In genomic region chr1:30722175-30722537, GRCh38 we compare ENCODE assay signal across 21 cellular contexts. TPM values are rescaled to one million over a fixed set of nuclear protein-coding genes. Genes with fewer than 3 reads are reported as not detected.
DNase-seq lines count a peak whose midpoint lies in the region; ATAC-seq, FAIRE-seq and TF ChIP-seq lines count a peak whose summit lies in the region.
"Had no signal": no experiment of that assay in that cellular context is flagged by ENCODE, and none has a peak within 500 bp of the region (broad histone marks: within the 10 kb centered on the region; RNA-seq: fewer than 3 reads in every experiment).

No MANE protein-coding gene starts in this region.

- H3K4me2 ChIP-seq in SK-N-SH (no peak overlapping the region), H1 (ENCODE audit: insufficient read depth in 1 of 2, low read depth in 2 of 2, low read length in 2 of 2) (no peak overlapping the region)

- no peak overlapping the region for H2BK5ac ChIP-seq in H1 (ENCODE audit: low read depth, low read length)

- no peak overlapping the region for H3K14ac ChIP-seq in H1 (ENCODE audit: insufficient read length)

- H3F3A ChIP-seq in SK-N-SH (replicated peaks; ENCODE audit: insufficient read depth): peaks cover 11% of the 10 kb centered on the region

- H4K5ac ChIP-seq in H1 (ENCODE audit: insufficient read length, low read depth, low read length): no peak overlapping the region

- WGBS in SK-N-SH (ENCODE audit: low lambda C conversion rate): no CpG with 5 or more reads among the region's 5 CpGs
- 94% methylated on average over 5 of the region's 5 CpGs; no CpG with 5 or more reads in 1 of the 2 experiments for WGBS in H1 (ENCODE audit: extremely low coverage in 1 of 2, insufficient coverage in 1 of 2, insufficient read length in 1 of 2, insufficient replicate concordance in 2 of 2, low coverage in 1 of 2, low lambda C conversion rate in 2 of 2, missing lambda C conversion rate in 1 of 2), 2 experiments

- peaks cover 0 to 9% of the 10 kb centered on the region in 2 experiments for H3K36me3 ChIP-seq in SK-N-SH (replicated peaks in 1 of 2; ENCODE audit: control insufficient read depth in 1 of 2, insufficient read depth in 2 of 2, low read length in 1 of 2)
- H3K36me3 ChIP-seq in H1 (ENCODE audit: control insufficient read depth in 2 of 4, insufficient read depth in 4 of 4, low read length in 3 of 4): no peaks in the 10 kb centered on the region

- H3K27ac ChIP-seq in SK-N-SH (ENCODE audit: low read depth in 2 of 2, low read length in 1 of 2) (no peak overlapping the region), H1 (ENCODE audit: low read depth, low read length) (no peak overlapping the region), substantia nigra (ENCODE audit: low read depth, low read length, poor library complexity, severe bottlenecking) (peak overlapping the region; percentile 68)
- H3K27ac ChIP-seq: ascending aorta, heart left ventricle, pancreas had no signal

- H3K9ac ChIP-seq in SK-N-SH (no peak overlapping the region), H1 (replicated peaks in 1 of 4; ENCODE audit: extremely low read depth in 1 of 4, low read depth in 3 of 4, low read length in 3 of 4) (no peak overlapping the region)

- H3K56ac ChIP-seq in H1 (replicated peaks; ENCODE audit: insufficient read length, low read depth, low read length): no peak overlapping the region

- no peaks in the 10 kb centered on the region for H3K9me2 ChIP-seq in SK-N-SH

- H3K79me2 ChIP-seq in SK-N-SH (ENCODE audit: insufficient read depth) (no peaks in the 10 kb centered on the region), H1 (ENCODE audit: control insufficient read depth in 1 of 2, insufficient read depth in 2 of 2, low read length in 2 of 2) (no peaks in the 10 kb centered on the region)

- H3K23me2 ChIP-seq in H1 (ENCODE audit: low read depth, low read length): peaks cover 6% of the 10 kb centered on the region; the same call in 1 of the 2 replicates

- no peak for TF ChIP-seq RAD21 in SK-N-SH (IDR thresholded peaks at IDR 0.05; ENCODE audit: low read length)
- no peak for TF ChIP-seq RAD21 in H1 (IDR thresholded peaks at IDR 0.05 in 1 of 2, conservative IDR thresholded peaks at IDR 0.05 in 1 of 2; ENCODE audit: low read depth in 2 of 2, low read length in 2 of 2)

- TF ChIP-seq CTCF in SK-N-SH (IDR thresholded peaks at IDR 0.05) (no peak), H1 (IDR thresholded peaks at IDR 0.05; ENCODE audit: control extremely low read depth in 1 of 3, insufficient read depth in 1 of 3, low read depth in 1 of 3, low read length in 3 of 3) (no peak)

- H3K18ac ChIP-seq in H1 (ENCODE audit: extremely low read depth, low read length): no peak overlapping the region

- FAIRE-seq in H1 (lab: Jason Lieb, UNC): no peak
- FAIRE-seq: pancreas had no signal

- DNase-seq in SK-N-SH (no peak), HT-29 (ENCODE audit: low spot score) (peak; percentile 66), H1 (ENCODE audit: low read depth in 1 of 2, low spot score in 2 of 2) (no peak), substantia nigra (lab: John Stamatoyannopoulos, UW) (peak in 5 of 49 donors; percentile 11 to 51 (median 20))
- DNase-seq in stimulated activated naive CD8-positive, alpha-beta T cell treated with anti-CD3 and anti-CD28 coated beads, Interleukin-15, Interleukin-2, amounts not matched to agents 100 U/mL and 50 U/mL, for 24 hours: no peak
- no peak for DNase-seq in activated T-cell treated with anti-CD3 and anti-CD28 coated beads, Interleukin-2, amount 50 U/mL, for 48 hours
- DNase-seq in stimulated activated CD4-positive, alpha-beta T cell treated with anti-CD3 and anti-CD28 coated beads, Interleukin-15, amount 100 ng/mL, for 24 hours: no peak
- DNase-seq: activated CD4-positive, alpha-beta T cell treated with anti-CD3 and anti-CD28 coated beads, Interleukin-2, amount 10 ng/mL, durations not matched to agents 7 days and 5 days; activated CD8-positive, alpha-beta memory T cell treated with anti-CD3 and anti-CD28 coated beads, Interleukin-2, amount 50 U/mL, for 48 hours; effector memory CD8-positive, alpha-beta T cell; NCI-H187; NK-92 treated with Interleukin-12 subunit alpha and Interleukin-12 subunit beta, amount 100 ng/mL, for 24 hours; stimulated activated CD4-positive, alpha-beta T cell treated with anti-CD3 and anti-CD28 coated beads, Interleukin-2, amount 100 ng/mL, for 48 hours had no signal

- no peak overlapping the region for H2BK12ac ChIP-seq in H1 (ENCODE audit: low read depth, low read length)

- H3K27me3 ChIP-seq in SK-N-SH (ENCODE audit: insufficient read depth) (no peaks in the 10 kb centered on the region), H1 (replicated peaks in 1 of 4; ENCODE audit: control insufficient read depth in 3 of 4, extremely low read depth in 1 of 4, insufficient read depth in 3 of 4, low read length in 3 of 4) (no peaks in the 10 kb centered on the region; a peak in 1 of 7 replicates)
- H3K27me3 ChIP-seq: ascending aorta, heart left ventricle, pancreas had no signal

- no peak overlapping the region for H4K8ac ChIP-seq in H1 (ENCODE audit: extremely low read depth, insufficient read depth, low read length)

- TF ChIP-seq EP300 in SK-N-SH (IDR thresholded peaks at IDR 0.05; ENCODE audit: borderline replicate concordance in 1 of 2, low read depth in 1 of 2, low read length in 1 of 2) (no peak), H1 (IDR thresholded peaks at IDR 0.05; ENCODE audit: borderline replicate concordance in 1 of 2, low read depth in 2 of 2, low read length in 2 of 2) (no peak)

- H2BK20ac ChIP-seq in H1 (ENCODE audit: low read length): no peak overlapping the region

- H4K91ac ChIP-seq in H1 (replicated peaks; ENCODE audit: insufficient read length, low read length): no peak overlapping the region

- H3K4me1 ChIP-seq in SK-N-SH (ENCODE audit: control insufficient read depth in 1 of 2, insufficient read depth in 2 of 2, low read depth in 1 of 2, low read length in 1 of 2) (peaks cover 3 to 14% of the 10 kb centered on the region in 2 experiments; a peak in 2 of 4 replicates), H1 (replicated peaks in 1 of 4; ENCODE audit: control insufficient read depth in 3 of 4, insufficient read depth in 4 of 4, low read length in 3 of 4) (peaks cover 0 to 4% (median 1%) of the 10 kb centered on the region in 4 experiments; a peak in 4 of 7 replicates)

- H3K4ac ChIP-seq in H1 (replicated peaks; ENCODE audit: insufficient read length, low read depth, low read length): no peak overlapping the region

- no peaks in the 10 kb centered on the region for H3K79me1 ChIP-seq in H1 (ENCODE audit: low read depth, low read length)

- H3K9me3 ChIP-seq in SK-N-SH: no peaks in the 10 kb centered on the region
- no peaks in the 10 kb centered on the region for H3K9me3 ChIP-seq in H1 (ENCODE audit: insufficient read depth in 2 of 2, low read depth in 1 of 2, low read length in 1 of 2)
- H3K9me3 ChIP-seq: ascending aorta, heart left ventricle, pancreas had no signal

- no peak for TF ChIP-seq POLR2A in H1 (IDR thresholded peaks at IDR 0.05; ENCODE audit: control extremely low read depth in 1 of 2, low read depth in 2 of 2, low read length in 2 of 2)

- CTCF ChIA-PET in SK-N-SH (lab: Yijun Ruan, JAX): interaction anchor here (0.9 to 14.9 kb wide), 6 partner anchors 19 to 207 kb away, joined by 3 to 377 read pairs (median 6); no protein-coding TSS in a partner anchor
- CTCF ChIA-PET in H1 (lab: Charles Lee; ENCODE audit: partially characterized antibody): interaction anchor here (4.1 to 55.1 kb wide), 3 partner anchors 44 to 188 kb away, joined by 48 to 1640 read pairs (median 63); partner anchors contain the start of genes LAPTM5 and SDC3

- no peak overlapping the region for H2AFZ ChIP-seq in SK-N-SH (ENCODE audit: low read depth)
- H2AFZ ChIP-seq in H1 (ENCODE audit: low read length): no peak overlapping the region

- no peak overlapping the region for H3K4me3 ChIP-seq in SK-N-SH (ENCODE audit: low read depth in 2 of 2, low read length in 1 of 2)
- H3K4me3 ChIP-seq in H1 (ENCODE audit: extremely low read depth in 1 of 4, insufficient read depth in 2 of 4, low read depth in 3 of 4, low read length in 4 of 4): no peak overlapping the region
- H3K4me3 ChIP-seq: ascending aorta, heart left ventricle, lung, pancreas had no signal

- no peak for ATAC-seq in SK-N-SH treated with all-trans-retinoic acid at 6 μM for 48 hours
- ATAC-seq in stimulated activated naive CD8-positive, alpha-beta T cell treated with anti-CD3 and anti-CD28 coated beads, Interleukin-15, Interleukin-2, amounts not matched to agents 100 U/mL and 50 U/mL, for 24 hours: no peak
- ATAC-seq: effector memory CD8-positive, alpha-beta T cell; heart left ventricle; pancreas had no signal

- no peak overlapping the region for H2AK5ac ChIP-seq in H1 (ENCODE audit: low read depth, low read length)

- POLR2A ChIA-PET in SK-N-SH (lab: Yijun Ruan, JAX): no interaction called here
- POLR2A ChIA-PET in H1 (lab: Charles Lee; ENCODE audit: partially characterized antibody): no interaction called here

- no peak overlapping the region for H2BK120ac ChIP-seq in H1 (replicated peaks; ENCODE audit: low read depth, low read length)

- H4K20me1 ChIP-seq in SK-N-SH (ENCODE audit: insufficient read depth) (0 out of 2 replicates have a peak, but pooled peaks cover 7% of the 10 kb centered on the region), H1 (replicated peaks in 1 of 2; ENCODE audit: control insufficient read depth in 1 of 2, insufficient read depth in 2 of 2, low read length in 2 of 2) (no peaks in the 10 kb centered on the region)

- H2BK15ac ChIP-seq in H1 (ENCODE audit: low read length): 0 out of 2 replicates have a peak overlapping the region, but pooled peaks have one; percentile 61

- H3K23ac ChIP-seq in H1 (ENCODE audit: insufficient read length): no peak overlapping the region

RNA-seq across cellular contexts. Expression of gene MATN1, which starts 1.2 kb away (rescaled TPM):
- polyA plus RNA-seq in SK-N-SH (2012; rRNA removed) (0.15 and 0.23 TPM in 2 replicates), H1 (2011; rRNA removed) (0.11 and 0.12 TPM in 2 replicates)
- 0.05 and 0.09 TPM in 2 replicates for polyA plus RNA-seq in SK-N-SH (2012; cell fraction: cytosol; rRNA removed)
- 1.3 and 1.4 TPM in 2 replicates for polyA plus RNA-seq in SK-N-SH (2012; cell fraction: nucleus; rRNA removed)
- not detected in 2 replicates for total RNA-seq in HT-29 (2014; rRNA removed; shearing (Covaris generic))
- total RNA-seq in H1 (2021; fragmentation: NEBNext Ultra II Directional; extraction: Animal tissue kit (Norgen Biotek cat#: 25700)): 0.11 and 0.28 TPM in 2 replicates
- polyA plus RNA-seq in H1 (2011; cell fraction: cytosol; rRNA removed): 0.23 TPM
- 0.19 TPM for polyA plus RNA-seq in H1 (2011; cell fraction: nucleus; rRNA removed)
- 0.11 to 0.32 TPM (median 0.16 TPM) in 4 replicates for polyA plus RNA-seq in H1 (2012, experiment 1 of 2)
- polyA plus RNA-seq in H1 (2012, experiment 2 of 2): not detected
- polyA plus RNA-seq in H1 (2013, experiment 1 of 2): 0.08 TPM
- polyA plus RNA-seq in H1 (2013, experiment 2 of 2): 0.11 TPM
- 0.13 and 0.24 TPM in 2 replicates for polyA minus RNA-seq in H1 (2011; rRNA and poly(A)+ RNA removed)
- polyA minus RNA-seq in H1 (2011; cell fraction: cytosol; rRNA and poly(A)+ RNA removed): not detected
- not detected for polyA minus RNA-seq in H1 (2011; cell fraction: nucleus; rRNA and poly(A)+ RNA removed)
- total RNA-seq: activated CD4-positive, alpha-beta T cell treated with anti-CD3 and anti-CD28 coated beads, Interleukin-2, amount 10 ng/mL, durations not matched to agents 7 days and 5 days; fibroblast of lung; M059J; subcutaneous adipose tissue had no signal
- polyA plus RNA-seq: fibroblast of lung, heart left ventricle had no signal

RNA-seq across cellular contexts. Expression of gene LAPTM5, which starts 35.4 kb away (rescaled TPM):
- 1.0 and 1.1 TPM in 2 replicates for polyA plus RNA-seq in SK-N-SH (2012; rRNA removed)
- polyA plus RNA-seq in SK-N-SH (2012; cell fraction: cytosol; rRNA removed): 0.85 and 0.89 TPM in 2 replicates
- 0.30 and 0.38 TPM in 2 replicates for polyA plus RNA-seq in SK-N-SH (2012; cell fraction: nucleus; rRNA removed)
- total RNA-seq in HT-29 (2014; rRNA removed; shearing (Covaris generic)): 0.08 TPM in 1 of 2 replicates, not detected in the other
- total RNA-seq in H1 (2021; fragmentation: NEBNext Ultra II Directional; extraction: Animal tissue kit (Norgen Biotek cat#: 25700)): 0.37 and 0.52 TPM in 2 replicates
- 0.77 and 1.4 TPM in 2 replicates for polyA plus RNA-seq in H1 (2011; rRNA removed)
- polyA plus RNA-seq in H1 (2011; cell fraction: cytosol; rRNA removed): 0.83 TPM
- polyA plus RNA-seq in H1 (2011; cell fraction: nucleus; rRNA removed): 0.46 TPM
- polyA plus RNA-seq in H1 (2012, experiment 1 of 2): 0.39 to 0.60 TPM (median 0.52 TPM) in 3 of 4 replicates, not detected in the other
- 0.18 TPM for polyA plus RNA-seq in H1 (2012, experiment 2 of 2)
- polyA plus RNA-seq in H1 (2013, experiment 1 of 2): 0.57 TPM
- 0.99 TPM for polyA plus RNA-seq in H1 (2013, experiment 2 of 2)
- 1.0 and 1.1 TPM in 2 replicates for polyA minus RNA-seq in H1 (2011; rRNA and poly(A)+ RNA removed)
- not detected for polyA minus RNA-seq in H1 (2011; cell fraction: cytosol; rRNA and poly(A)+ RNA removed)
- polyA minus RNA-seq in H1 (2011; cell fraction: nucleus; rRNA and poly(A)+ RNA removed): 0.30 TPM
